Comparison of ENCODE assay signal across 8 cellular contexts in genomic region chrX:39613997-39614679, GRCh38.
DNase-seq lines count a peak whose midpoint lies in the region; ATAC-seq, FAIRE-seq and TF ChIP-seq lines count a peak whose summit lies in the region.

No MANE protein-coding gene starts in this region.

- TF ChIP-seq POLR2A in HepG2 (IDR thresholded peaks at IDR 0.05; ENCODE audit: insufficient read depth in 1 of 2, low read depth in 2 of 2, low read length in 2 of 2) (no peak), vagina (IDR thresholded peaks at IDR 0.05) (no peak)

- TF ChIP-seq CTCF in liver (IDR thresholded peaks at IDR 0.05; ENCODE audit: low read depth, low read length, missing input control) (no peak), HepG2 (CRISPR knock-in tag; IDR thresholded peaks at IDR 0.05) (no peak), nephron (IDR thresholded peaks at IDR 0.05; ENCODE audit: unreplicated experiment in 3 of 3) (no peak), vagina (IDR thresholded peaks at IDR 0.05) (no peak)

- H4K20me1 ChIP-seq in HepG2 (ENCODE audit: insufficient read depth, low read length) = no peaks in the 10 kb centered on the region

- CTCF ChIA-PET in HepG2 (lab: Yijun Ruan, JAX; ENCODE audit: low intra/inter-chr PET ratio, low total read pairs) = no interaction called here

- H3K4me1 ChIP-seq in liver (ENCODE audit: control insufficient read depth in 4 of 4, insufficient read depth in 4 of 4, low read length in 3 of 4) (peaks cover 2 to 13% (median 7%) of the 10 kb centered on the region in 4 donors), HepG2 (ENCODE audit: insufficient read depth, low read length) (0 out of 2 replicates have a peak, but pooled peaks cover 7% of the 10 kb centered on the region), vagina (peaks cover 6% of the 10 kb centered on the region)

- intact Hi-C loops in HepG2 (cut with micrococcal nuclease; ENCODE audit: unreplicated experiment) (no loop called here), vagina (cut with DNase I) (no loop called here)

- in situ Hi-C loops in HepG2 (cut with HindIII; ENCODE audit: extremely low pct_ligation_motif_present, low pct_unique_long_range_greater_than_20kb) = no loop called here

- 9% methylated on average over 23 of the region's 23 CpGs for WGBS in liver
- 8% methylated on average over 17 of the region's 23 CpGs for WGBS in HepG2 (ENCODE audit: low lambda C conversion rate)

- H3K36me3 ChIP-seq in liver (ENCODE audit: control insufficient read depth in 4 of 4, insufficient read depth in 3 of 4, low read depth in 1 of 4, low read length in 3 of 4) (no peaks in the 10 kb centered on the region), HepG2 (replicated peaks in 1 of 2; ENCODE audit: control insufficient read depth in 1 of 2, insufficient read depth in 2 of 2, low read length in 2 of 2) (no peaks in the 10 kb centered on the region), vagina (no peaks in the 10 kb centered on the region)

- peaks cover 4% of the 10 kb centered on the region for H3K27me3 Mint-ChIP-seq in activated naive CD8-positive, alpha-beta T cell treated with anti-CD3 and anti-CD28 coated beads, Interleukin-2, amount 50 U/mL, for 24 hours
- peaks cover 16% of the 10 kb centered on the region for H3K27me3 Mint-ChIP-seq in nephron (ENCODE audit: low read depth)

- POLR2A ChIA-PET in HepG2 (lab: Yijun Ruan, JAX) = no interaction called here

- H3K4me2 ChIP-seq in HepG2 (ENCODE audit: low read depth, low read length) = no peak overlapping the region

- peaks cover 40% of the 10 kb centered on the region for H3K4me1 Mint-ChIP-seq in activated naive CD8-positive, alpha-beta T cell treated with anti-CD3 and anti-CD28 coated beads, Interleukin-2, amount 50 U/mL, for 24 hours
- H3K4me1 Mint-ChIP-seq in nephron = peaks cover 63% of the 10 kb centered on the region

- no peak for ATAC-seq in HepG2
- ATAC-seq in activated naive CD8-positive, alpha-beta T cell treated with anti-CD3 and anti-CD28 coated beads, Interleukin-2, amount 50 U/mL, for 24 hours = peak; percentile 84

- no peaks in the 10 kb centered on the region for H3K79me2 ChIP-seq in HepG2 (ENCODE audit: insufficient read depth, low read length)

- TF ChIP-seq RAD21 in liver (IDR thresholded peaks at IDR 0.05) (no peak), HepG2 (CRISPR knock-in tag; IDR thresholded peaks at IDR 0.05) (no peak)

- no TSS peak for BruUV-seq in HepG2 (replicated peaks; lab: Mats Ljungman, UMichigan)

- no peak overlapping the region for H3K27ac ChIP-seq in liver (ENCODE audit: low read depth in 1 of 2, low read length in 2 of 2)
- H3K27ac ChIP-seq in HepG2 (ENCODE audit: extremely low read length, insufficient read depth, low read length) = no peak overlapping the region
- no peak overlapping the region for H3K27ac ChIP-seq in vagina

- no peak for TF ChIP-seq EP300 in HepG2 (IDR thresholded peaks at IDR 0.05; ENCODE audit: low read depth in 2 of 2, low read length in 2 of 2)
- TF ChIP-seq EP300 in HepG2 (CRISPR knock-in tag; IDR thresholded peaks at IDR 0.05; ENCODE audit: borderline replicate concordance) = no peak

- no peaks in the 10 kb centered on the region for H3K27me3 ChIP-seq in liver (ENCODE audit: control insufficient read depth in 4 of 4, insufficient read depth in 4 of 4, low read length in 3 of 4)
- H3K27me3 ChIP-seq in HepG2 (ENCODE audit: control insufficient read depth in 1 of 2, insufficient read depth in 2 of 2, low read length in 2 of 2) = peaks cover 2 to 7% of the 10 kb centered on the region in 2 experiments; a peak in 2 of 5 replicates
- no peaks in the 10 kb centered on the region for H3K27me3 ChIP-seq in vagina

- peaks cover 10% of the 10 kb centered on the region for H3K36me3 Mint-ChIP-seq in activated naive CD8-positive, alpha-beta T cell treated with anti-CD3 and anti-CD28 coated beads, Interleukin-2, amount 50 U/mL, for 24 hours (ENCODE audit: low read depth)
- H3K36me3 Mint-ChIP-seq in nephron (ENCODE audit: low read depth) = no peaks in the 10 kb centered on the region

- peak overlapping the region in 2 of 3 donors; percentile 17 to 27 for H3K4me3 ChIP-seq in liver (ENCODE audit: low read depth in 1 of 3, low read length in 3 of 3)
- H3K4me3 ChIP-seq in HepG2 (replicated peaks in 1 of 3; ENCODE audit: insufficient read depth in 1 of 3, low read depth in 2 of 3, low read length in 3 of 3) = no peak overlapping the region
- peak overlapping the region in 1 of 2 donors; percentile 4 for H3K4me3 ChIP-seq in vagina

- H3K9ac ChIP-seq in liver (ENCODE audit: low read depth in 1 of 2, low read length in 2 of 2) (no peak overlapping the region), HepG2 (ENCODE audit: insufficient read depth, low read depth, low read length) (no peak overlapping the region)

- DNase-seq in HepG2 (ENCODE audit: low spot score) (no peak), NCI-H69 (lab: John Stamatoyannopoulos, UW) (peak; percentile 62), SHP77 treated with DMSO at 0.1 percent for 48 hours (lab: John Stamatoyannopoulos, UW) (no peak), globus pallidus (ENCODE audit: low spot score) (no peak), vagina (ENCODE audit: extremely low spot score in 2 of 2) (no peak)
- DNase-seq in activated naive CD8-positive, alpha-beta T cell treated with anti-CD3 and anti-CD28 coated beads, Interleukin-2, amount 50 U/mL, for 24 hours = peak; percentile 72

- H2AFZ ChIP-seq in HepG2 (ENCODE audit: low read length) = no peak overlapping the region

- H3K27ac Mint-ChIP-seq in activated naive CD8-positive, alpha-beta T cell treated with anti-CD3 and anti-CD28 coated beads, Interleukin-2, amount 50 U/mL, for 24 hours = peak overlapping the region; percentile 96
- peak overlapping the region; percentile 67 to 82 (median 75) for H3K27ac Mint-ChIP-seq in nephron

- peak overlapping the region; percentile 81 for H3K4me3 Mint-ChIP-seq in activated naive CD8-positive, alpha-beta T cell treated with anti-CD3 and anti-CD28 coated beads, Interleukin-2, amount 50 U/mL, for 24 hours
- peak overlapping the region; percentile 65 to 80 (median 72) for H3K4me3 Mint-ChIP-seq in nephron

- H3K9me3 Mint-ChIP-seq in activated naive CD8-positive, alpha-beta T cell treated with anti-CD3 and anti-CD28 coated beads, Interleukin-2, amount 50 U/mL, for 24 hours = peaks cover 14% of the 10 kb centered on the region
- peaks cover 10% of the 10 kb centered on the region for H3K9me3 Mint-ChIP-seq in nephron

- H3K9me3 ChIP-seq in liver (ENCODE audit: control insufficient read depth in 4 of 4, low read length in 3 of 4) (no peaks in the 10 kb centered on the region), HepG2 (ENCODE audit: low read length) (no peaks in the 10 kb centered on the region), vagina (no peaks in the 10 kb centered on the region)

- no peak for FAIRE-seq in HepG2 (lab: Jason Lieb, UNC)

TF ChIP-seq in liver, 16 proteins besides CTCF, POLR2A, EP300 and RAD21:
- TF ChIP-seq ZBTB33 (IDR thresholded peaks at IDR 0.05) (no peak), NR2F2 (IDR thresholded peaks at IDR 0.05) (no peak), JUND (IDR thresholded peaks at IDR 0.05) (no peak), RXRA (IDR thresholded peaks at IDR 0.05) (peak; percentile 22 to 29)

TF ChIP-seq in HepG2, 621 proteins besides CTCF, POLR2A, EP300 and RAD21:
- TF ChIP-seq, protein P1, sequence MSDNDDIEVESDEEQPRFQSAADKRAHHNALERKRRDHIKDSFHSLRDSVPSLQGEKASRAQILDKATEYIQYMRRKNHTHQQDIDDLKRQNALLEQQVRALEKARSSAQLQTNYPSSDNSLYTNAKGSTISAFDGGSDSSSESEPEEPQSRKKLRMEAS (IDR thresholded peaks at IDR 0.05) = no peak
- TF ChIP-seq JUN (CRISPR knock-in tag; IDR thresholded peaks at IDR 0.05) = no peak

Comparison
In these comparisons a context has a peak if more than half of its experiments do, and no peak if none do; other contexts are left out.
1. H3K4me3 ChIP-seq: peak in liver (2 of 3); none in HepG2 (0 of 3).
2. DNase-seq: peak in NCI-H69 (single experiment) and activated naive CD8-positive, alpha-beta T cell treated with anti-CD3 and anti-CD28 coated beads, Interleukin-2, amount 50 U/mL, for 24 hours (single experiment); none in HepG2 (single experiment), SHP77 treated with DMSO at 0.1 percent for 48 hours (single experiment), globus pallidus (single experiment) and vagina (0 of 2).